Comparison of ENCODE assay signal across 26 cellular contexts in genomic region chr7:50699143-50699542, GRCh38.
"Had no signal": no experiment of that assay in that cellular context is flagged by ENCODE, and none has a peak within 500 bp of the region (broad histone marks: within the 10 kb centered on the region; RNA-seq: fewer than 3 reads in every experiment).

No MANE protein-coding gene starts in this region.

- H3K4me3 ChIP-seq: body of pancreas, colonic mucosa, esophagus squamous epithelium, heart right ventricle, ovary, stomach, thyroid gland, upper lobe of left lung had no signal

- H3K27ac ChIP-seq: epithelial cell of prostate, heart right ventricle, ovary, stomach, thyroid gland had no signal

- H3K9me3 ChIP-seq: body of pancreas, colonic mucosa, esophagus squamous epithelium, heart right ventricle, ovary, stomach, thyroid gland, upper lobe of left lung had no signal

- H3K27me3 ChIP-seq: body of pancreas, colonic mucosa, esophagus squamous epithelium, heart right ventricle, ovary, stomach, thyroid gland, upper lobe of left lung had no signal

- H3K36me3 ChIP-seq: colonic mucosa, esophagus squamous epithelium, ovary, thyroid gland had no signal

- H3K4me1 ChIP-seq: colonic mucosa, thyroid gland had no signal

- DNase-seq: activated CD4-positive, alpha-beta T cell treated with anti-CD3 and anti-CD28 coated beads for 36 hours; activated CD4-positive, alpha-beta T cell treated with anti-CD3 and anti-CD28 coated beads, Interleukin-2, amount 50 U/mL, for 4 hours; activated CD4-positive, CD25-positive, alpha-beta regulatory T cell; activated naive CD4-positive, alpha-beta T cell; activated T-cell treated with anti-CD3 and anti-CD28 coated beads for 4 hours; activated T-cell treated with anti-CD3 and anti-CD28 coated beads, Interleukin-2, amount 50 U/mL, for 72 hours; anterior cingulate cortex; body of pancreas; colonic mucosa; effector CD8-positive, alpha-beta T cell; esophagus squamous epithelium; foreskin melanocyte; heart right ventricle; islet precursor cell; mammary epithelial cell; naive thymus-derived CD4-positive, alpha-beta T cell; ovary; small intestine; stimulated activated CD4-positive, alpha-beta T cell treated with anti-CD3 and anti-CD28 coated beads, Interleukin-1b, Interleukin-23, amount 100 ng/mL, for 48 hours; stimulated activated CD4-positive, alpha-beta T cell treated with anti-CD3 and anti-CD28 coated beads, Interleukin-4, amount 100 ng/mL, for 4 hours; stimulated activated CD8-positive, alpha-beta memory T cell treated with anti-CD3 and anti-CD28 coated beads, Interleukin-4, amount 100 ng/mL, for 48 hours; stimulated activated naive B cell treated with anti-CD40 and anti-IgM and Interleukin-4, amounts not matched to agents 10 μg/mL and 1 μg/mL and 100 μg/mL, for 72 hours; stomach; thyroid gland; upper lobe of left lung had no signal
